Comparison of ENCODE assay signal across 1 cellular context in genomic region chr1:41545996-41546938, GRCh38.
TF ChIP-seq lines count a peak whose summit lies in the region.

No MANE protein-coding gene starts in this region.

TF ChIP-seq in WTC11, 78 proteins besides CTCF, POLR2A, EP300 and RAD21 (continued from another document):
- TF ChIP-seq NR1H2 (CRISPR knock-in tag; IDR thresholded peaks at IDR 0.05) (no peak), ETV6 (CRISPR knock-in tag; IDR thresholded peaks at IDR 0.05) (no peak), ZNF532 (CRISPR knock-in tag; IDR thresholded peaks at IDR 0.05; ENCODE audit: borderline replicate concordance) (no peak), ZNF232 (CRISPR knock-in tag; IDR thresholded peaks at IDR 0.05) (no peak), ZSCAN18 (CRISPR knock-in tag; IDR thresholded peaks at IDR 0.05) (no peak)
